ENCODE assay signal across 10 cellular contexts in the genomic region with DNA sequence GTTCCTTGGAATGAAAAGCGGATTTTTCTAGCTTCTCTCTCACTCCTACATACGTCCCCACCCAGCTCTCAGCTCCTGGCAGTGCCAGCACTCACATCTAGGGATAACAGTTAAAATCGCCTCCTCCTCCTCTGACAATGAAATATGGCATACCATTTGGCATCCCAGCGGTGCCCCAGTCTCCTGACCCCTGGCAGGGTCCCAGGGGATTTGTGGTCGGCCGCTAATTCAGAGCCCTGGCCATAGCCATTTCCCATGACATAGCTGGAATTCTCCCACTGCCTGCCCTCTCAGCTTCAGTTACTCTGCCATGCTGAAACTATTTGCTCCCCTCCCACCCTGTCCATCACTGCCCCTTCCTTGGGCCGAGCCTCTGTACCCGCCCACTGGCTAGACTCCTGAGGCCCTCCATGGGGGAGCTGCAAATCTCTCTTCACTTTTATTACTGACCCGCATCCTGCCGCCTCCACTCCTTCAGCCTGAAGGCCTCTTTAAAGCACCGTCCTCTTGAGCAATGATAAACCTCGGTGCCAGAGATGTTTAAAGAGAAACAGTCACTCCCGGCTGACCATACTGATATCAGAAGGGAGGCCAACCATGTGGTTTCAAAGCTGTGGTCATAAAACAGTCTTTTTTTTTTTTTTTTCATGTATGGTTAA.
DNase-seq lines count a peak whose midpoint lies in the region; ATAC-seq and TF ChIP-seq lines count a peak whose summit lies in the region.
"Had no signal": no experiment of that assay in that cellular context is flagged by ENCODE, and none has a peak within 500 bp of the region (broad histone marks: within the 10 kb centered on the region; RNA-seq: fewer than 3 reads in every experiment).

No MANE protein-coding gene starts in this region.

- 6% methylated on average over 10 of the region's 13 CpGs for WGBS in mammary epithelial cell (ENCODE audit: low coverage, missing lambda C conversion rate)

- H3K4me3 ChIP-seq in mammary epithelial cell (replicated peaks in 1 of 3; ENCODE audit: insufficient read depth in 1 of 3, low read depth in 2 of 3, low read length in 3 of 3): no peak overlapping the region
- H3K4me3 ChIP-seq in stomach smooth muscle (ENCODE audit: low read length in 2 of 2): peak overlapping the region in 1 of 2 donors; percentile 22
- H3K4me3 ChIP-seq: dorsolateral prefrontal cortex had no signal

- no peaks in the 10 kb centered on the region for H4K20me1 ChIP-seq in mammary epithelial cell (ENCODE audit: insufficient read depth, low read length)

- H3K9me3 ChIP-seq in mammary epithelial cell (replicated peaks; ENCODE audit: insufficient read depth, low read length): no peaks in the 10 kb centered on the region
- H3K9me3 ChIP-seq in stomach smooth muscle (ENCODE audit: control insufficient read depth in 2 of 2, low read length in 2 of 2): peaks cover 0 to 4% of the 10 kb centered on the region in 2 donors

- H3K27ac ChIP-seq in mammary epithelial cell (ENCODE audit: insufficient read depth, low read depth, low read length): peak overlapping the region; percentile 86
- H3K27ac ChIP-seq in stomach smooth muscle (ENCODE audit: low read length): peak overlapping the region; percentile 55

- H3K4me3 Mint-ChIP-seq in activated T-cell treated with anti-CD3 and anti-CD28 coated beads, Interleukin-2, amount 50 U/mL, for 4 hours: no peak overlapping the region
- H3K4me3 Mint-ChIP-seq: T-helper 1 cell treated with Interleukin-12 subunit alpha and Interleukin-12 subunit beta and Interleukin-4 antibody, amounts not matched to agents 30 μg/mL and 1 μg/mL, for 36 hours had no signal

- intact Hi-C loops in mammary epithelial cell (cut with micrococcal nuclease): loop anchor here (2.0 to 5.0 kb wide), 2 partner anchors 140 to 191 kb away; a partner anchor contains a TSS

- in situ Hi-C loops in mammary epithelial cell (cut with MboI; ENCODE audit: low sequenced_read_pairs in 2 of 2): no loop called here

- no peaks in the 10 kb centered on the region for H3K27me3 Mint-ChIP-seq in activated T-cell treated with anti-CD3 and anti-CD28 coated beads, Interleukin-2, amount 50 U/mL, for 4 hours (ENCODE audit: low read depth)

- no TSS peak for BruUV-seq in mammary epithelial cell (replicated peaks; lab: Mats Ljungman, UMichigan)

- peak overlapping the region; percentile 57 for H3K9ac ChIP-seq in mammary epithelial cell (ENCODE audit: insufficient read depth, low read length)
- H3K9ac ChIP-seq in stomach smooth muscle (ENCODE audit: low read length in 2 of 2): no peak overlapping the region

- no peak for ATAC-seq in activated T-cell treated with anti-CD3 and anti-CD28 coated beads, Interleukin-2, amount 50 U/mL, for 4 hours
- ATAC-seq in HG03439 (IDR thresholded peaks at IDR 0.05; ENCODE audit: unreplicated experiment) (no peak), esophagus mucosa (no peak)

- dilution Hi-C loops in mammary epithelial cell (cut with HindIII; ENCODE audit: low sequenced_read_pairs): no loop called here

- no peaks in the 10 kb centered on the region for H3K36me3 Mint-ChIP-seq in activated T-cell treated with anti-CD3 and anti-CD28 coated beads, Interleukin-2, amount 50 U/mL, for 4 hours (ENCODE audit: insufficient read depth)

- H3K27me3 ChIP-seq in mammary epithelial cell (ENCODE audit: insufficient read depth, low read length): no peaks in the 10 kb centered on the region
- H3K27me3 ChIP-seq in stomach smooth muscle (ENCODE audit: control insufficient read depth in 1 of 2, insufficient read depth in 2 of 2, low read length in 2 of 2): no peaks in the 10 kb centered on the region
- H3K27me3 ChIP-seq: dorsolateral prefrontal cortex had no signal

- H2AFZ ChIP-seq in mammary epithelial cell (ENCODE audit: low read depth, low read length): peak overlapping the region; percentile 58

- peak overlapping the region; percentile 49 for H3K4me2 ChIP-seq in mammary epithelial cell (ENCODE audit: insufficient read depth, low read depth, low read length)

- CTCF ChIA-PET in HEK293T (lab: Yijun Ruan, JAX) (interaction anchor here (0.7 to 1.2 kb wide), 7 partner anchors 10 to 169 kb away, joined by 3 to 4 read pairs (median 3); a partner anchor contains a TSS), mammary epithelial cell (lab: Charles Lee; ENCODE audit: low non-redundant PET) (no interaction called here)

- DNase-seq in HEK293T (ENCODE audit: extremely low spot score) (peak; percentile 61), mammary epithelial cell (peak; percentile 79), iris pigment epithelial cell (ENCODE audit: low read depth) (peak; percentile 28), HPDE6-E6E7 (ENCODE audit: extremely low spot score) (no peak)
- no peak for DNase-seq in activated T-cell treated with anti-CD3 and anti-CD28 coated beads, Interleukin-2, amount 50 U/mL, for 4 hours

- TF ChIP-seq CTCF in mammary epithelial cell (conservative IDR thresholded peaks at IDR 0.05 in 1 of 2, IDR thresholded peaks at IDR 0.05 in 1 of 2; ENCODE audit: extremely low read depth in 1 of 2, insufficient read depth in 1 of 2, low read depth in 1 of 2, low read length in 2 of 2): no peak

- H3K36me3 ChIP-seq in mammary epithelial cell (ENCODE audit: insufficient read depth, low read length) (no peaks in the 10 kb centered on the region), stomach smooth muscle (ENCODE audit: control insufficient read depth in 2 of 2, insufficient read depth in 2 of 2, low read length in 2 of 2) (no peaks in the 10 kb centered on the region)

- H3K79me2 ChIP-seq in mammary epithelial cell (ENCODE audit: insufficient read depth, low read length): peaks cover 3% of the 10 kb centered on the region

- no peaks in the 10 kb centered on the region for H3K4me1 Mint-ChIP-seq in activated T-cell treated with anti-CD3 and anti-CD28 coated beads, Interleukin-2, amount 50 U/mL, for 4 hours (ENCODE audit: low read depth)

- H3K4me1 ChIP-seq in mammary epithelial cell (ENCODE audit: insufficient read depth, low read length) (peaks cover 67% of the 10 kb centered on the region), stomach smooth muscle (ENCODE audit: control insufficient read depth, insufficient read depth, low read length) (peaks cover 18% of the 10 kb centered on the region)

- peaks cover 23% of the 10 kb centered on the region for H3K9me3 Mint-ChIP-seq in activated T-cell treated with anti-CD3 and anti-CD28 coated beads, Interleukin-2, amount 50 U/mL, for 4 hours

- POLR2A ChIA-PET in HEK293T (lab: Yijun Ruan, JAX): no interaction called here

TF ChIP-seq in HEK293T, 16 proteins besides CTCF, POLR2A, EP300 and RAD21:
- no peak for TF ChIP-seq LEF1 (IDR thresholded peaks at IDR 0.05; ENCODE audit: borderline replicate concordance)
- no peak for TF ChIP-seq TARDBP (IDR thresholded peaks at IDR 0.05)
- TF ChIP-seq, protein P1, sequence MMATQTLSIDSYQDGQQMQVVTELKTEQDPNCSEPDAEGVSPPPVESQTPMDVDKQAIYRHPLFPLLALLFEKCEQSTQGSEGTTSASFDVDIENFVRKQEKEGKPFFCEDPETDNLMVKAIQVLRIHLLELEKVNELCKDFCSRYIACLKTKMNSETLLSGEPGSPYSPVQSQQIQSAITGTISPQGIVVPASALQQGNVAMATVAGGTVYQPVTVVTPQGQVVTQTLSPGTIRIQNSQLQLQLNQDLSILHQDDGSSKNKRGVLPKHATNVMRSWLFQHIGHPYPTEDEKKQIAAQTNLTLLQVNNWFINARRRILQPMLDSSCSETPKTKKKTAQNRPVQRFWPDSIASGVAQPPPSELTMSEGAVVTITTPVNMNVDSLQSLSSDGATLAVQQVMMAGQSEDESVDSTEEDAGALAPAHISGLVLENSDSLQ (IDR thresholded peaks at IDR 0.05): peak; percentile 87
- TF ChIP-seq ELF4 (IDR thresholded peaks at IDR 0.05): no peak
- TF ChIP-seq BHLHE40 (IDR thresholded peaks at IDR 0.05; ENCODE audit: borderline replicate concordance): no peak
- no peak for TF ChIP-seq L3MBTL2 (conservative IDR thresholded peaks at IDR 0.05)
- no peak for TF ChIP-seq CTBP1 (IDR thresholded peaks at IDR 0.05; ENCODE audit: borderline replicate concordance)
- TF ChIP-seq ZNF384 (IDR thresholded peaks at IDR 0.05): peak; percentile 68
TF ChIP-seq in HEK293T: peak in this region for 2.

Comparison
In these comparisons a context has a peak if more than half of its experiments do, and no peak if none do; other contexts are left out.
1. DNase-seq: peak in HEK293T (single experiment), mammary epithelial cell (single experiment) and iris pigment epithelial cell (single experiment); none in activated T-cell treated with anti-CD3 and anti-CD28 coated beads, Interleukin-2, amount 50 U/mL, for 4 hours (single experiment) and HPDE6-E6E7 (single experiment).